Comparison of ENCODE assay signal across 15 cellular contexts in genomic region chr1:53145619-53145941, GRCh38. TPM values are rescaled to one million over a fixed set of nuclear protein-coding genes. Genes with fewer than 3 reads are reported as not detected.
A peak's percentile ranks its signal among the peaks of the same experiment; 100 is the strongest.
DNase-seq lines count a peak whose midpoint lies in the region; ATAC-seq, FAIRE-seq and TF ChIP-seq lines count a peak whose summit lies in the region.
"Had no signal": no experiment of that assay in that cellular context is flagged by ENCODE, and none has a peak within 500 bp of the region (broad histone marks: within the 10 kb centered on the region; RNA-seq: fewer than 3 reads in every experiment).

No MANE protein-coding gene starts in this region.

- no peaks in the 10 kb centered on the region for H4K20me1 ChIP-seq in HCT116 (ENCODE audit: insufficient read depth)

- H3K27ac ChIP-seq in HCT116 (ENCODE audit: low read depth, low read length) (no peak overlapping the region), body of pancreas (peak overlapping the region; percentile 88 to 97 (median 96)), mesodermal cell (ENCODE audit: low read depth, low read length, severe bottlenecking) (peak overlapping the region; percentile 88), small intestine (ENCODE audit: low read depth in 1 of 2, low read length in 1 of 2) (peak overlapping the region; percentile 96 to 97), spleen (peak overlapping the region in 3 of 8 donors; percentile 32 to 46 (median 42))

- peak overlapping the region; percentile 64 for H3K4me2 ChIP-seq in HCT116 (ENCODE audit: low read length)

- H3K4me1 ChIP-seq in HCT116 (ENCODE audit: control insufficient read depth in 1 of 2, insufficient read depth in 2 of 2, low read length in 2 of 2): peaks cover 11 to 19% of the 10 kb centered on the region in 2 experiments
- H3K4me1 ChIP-seq in body of pancreas: peaks cover 22% of the 10 kb centered on the region
- H3K4me1 ChIP-seq in mesodermal cell (ENCODE audit: control insufficient read depth, insufficient read depth, low read length, poor library complexity, severe bottlenecking): peaks cover 20% of the 10 kb centered on the region
- no peaks in the 10 kb centered on the region for H3K4me1 ChIP-seq in small intestine (ENCODE audit: control insufficient read depth in 2 of 2, insufficient read depth in 1 of 2, low read depth in 1 of 2, low read length in 1 of 2)
- H3K4me1 ChIP-seq in spleen: no peaks in the 10 kb centered on the region

- TF ChIP-seq CTCF in HCT116 (IDR thresholded peaks at IDR 0.05 in 2 of 3, conservative IDR thresholded peaks at IDR 0.05 in 1 of 3; ENCODE audit: borderline replicate concordance in 1 of 3, insufficient read depth in 1 of 3, low read depth in 2 of 3, low read length in 2 of 3) (no peak), body of pancreas (IDR thresholded peaks at IDR 0.05) (no peak), spleen (IDR thresholded peaks at IDR 0.05 in 8 of 11, conservative IDR thresholded peaks at IDR 0.05 in 3 of 11) (no peak)

- H3K79me2 ChIP-seq in HCT116 (ENCODE audit: insufficient read depth, low read length): no peaks in the 10 kb centered on the region

- no peak for TF ChIP-seq RAD21 in HCT116 (IDR thresholded peaks at IDR 0.05; ENCODE audit: low read depth)

- H3K4me3 Mint-ChIP-seq in stimulated activated effector memory CD8-positive, alpha-beta T cell treated with anti-CD3 and anti-CD28 coated beads, Interleukin-12 subunit alpha, Interleukin-12 subunit beta, amount 100 ng/mL, for 72 hours: no peak overlapping the region
- H3K4me3 Mint-ChIP-seq: activated CD4-positive, alpha-beta memory T cell treated with anti-CD3 and anti-CD28 coated beads for 36 hours; IgD-negative memory B cell; natural killer cell treated with Interleukin-12 subunit alpha and Interleukin-12 subunit beta and Interleukin-15 and Interleukin-18, amount 100 ng/mL, for 72 hours had no signal

- H3K4me1 Mint-ChIP-seq in stimulated activated effector memory CD8-positive, alpha-beta T cell treated with anti-CD3 and anti-CD28 coated beads, Interleukin-12 subunit alpha, Interleukin-12 subunit beta, amount 100 ng/mL, for 72 hours: no peaks in the 10 kb centered on the region
- H3K4me1 Mint-ChIP-seq: IgD-negative memory B cell had no signal

- WGBS in body of pancreas, 2 donors: 26 to 34% methylated on average over 5 of the region's 5 CpGs
- WGBS in mesodermal cell (ENCODE audit: insufficient coverage in 2 of 2), 2 experiments: 62 to 71% methylated on average over 4 to 5 of the region's 5 CpGs
- WGBS in small intestine, 3 donors: 12 to 37% (median 29%) methylated on average over 5 of the region's 5 CpGs
- WGBS in spleen, 5 donors: 19 to 91% (median 71%) methylated on average over 5 of the region's 5 CpGs

- no peaks in the 10 kb centered on the region for H3K9me2 ChIP-seq in HCT116 (ENCODE audit: insufficient read depth)

- H3K4me3 ChIP-seq in HCT116 (replicated peaks in 1 of 2; ENCODE audit: low read depth in 1 of 2, low read length in 2 of 2) (no peak overlapping the region), body of pancreas (no peak overlapping the region), mesodermal cell (ENCODE audit: extremely low read depth, insufficient read depth, low read length, poor library complexity, severe bottlenecking) (no peak overlapping the region), small intestine (ENCODE audit: low read depth in 1 of 2, low read length in 2 of 2) (no peak overlapping the region), spleen (no peak overlapping the region)

- H3K27me3 ChIP-seq in HCT116 (ENCODE audit: insufficient read depth, low read length): no peaks in the 10 kb centered on the region
- H3K27me3 ChIP-seq in body of pancreas: no peaks in the 10 kb centered on the region
- H3K27me3 ChIP-seq in small intestine (ENCODE audit: control insufficient read depth in 2 of 2, insufficient read depth in 2 of 2, low read length in 2 of 2): no peaks in the 10 kb centered on the region
- H3K27me3 ChIP-seq in spleen (replicated peaks in 1 of 7): peaks cover 0 to 6% (median 0%) of the 10 kb centered on the region in 7 donors

- no TSS peak for BruUV-seq in HCT116 (replicated peaks; lab: Mats Ljungman, UMichigan)

- H3K27ac Mint-ChIP-seq in stimulated activated effector memory CD8-positive, alpha-beta T cell treated with anti-CD3 and anti-CD28 coated beads, Interleukin-12 subunit alpha, Interleukin-12 subunit beta, amount 100 ng/mL, for 72 hours: no peak overlapping the region
- H3K27ac Mint-ChIP-seq: activated CD4-positive, alpha-beta memory T cell treated with anti-CD3 and anti-CD28 coated beads for 36 hours; IgD-negative memory B cell; natural killer cell treated with Interleukin-12 subunit alpha and Interleukin-12 subunit beta and Interleukin-15 and Interleukin-18, amount 100 ng/mL, for 72 hours had no signal

- TF ChIP-seq POLR2A in HCT116 (IDR thresholded peaks at IDR 0.05; ENCODE audit: borderline replicate concordance, extremely low read depth, insufficient read depth, insufficient read length) (no peak), body of pancreas (IDR thresholded peaks at IDR 0.05) (no peak), spleen (IDR thresholded peaks at IDR 0.05) (no peak)

- H3K36me3 ChIP-seq in HCT116 (ENCODE audit: control insufficient read depth in 1 of 2, insufficient read depth in 2 of 2, low read length in 2 of 2) (no peaks in the 10 kb centered on the region), body of pancreas (replicated peaks in 1 of 2; ENCODE audit: insufficient read depth in 1 of 2, low read depth in 2 of 2) (no peaks in the 10 kb centered on the region), mesodermal cell (ENCODE audit: control insufficient read depth, insufficient read depth, low read length) (no peaks in the 10 kb centered on the region), small intestine (ENCODE audit: control insufficient read depth in 2 of 2, insufficient read depth in 2 of 2, low read length in 2 of 2) (no peaks in the 10 kb centered on the region), spleen (no peaks in the 10 kb centered on the region)

- POLR2A ChIA-PET in HCT116 (lab: Charles Lee): no interaction called here

- no peak overlapping the region for H2AFZ ChIP-seq in HCT116 (ENCODE audit: low read depth, low read length, poor library complexity, severe bottlenecking)

- FAIRE-seq in small intestine (lab: Jason Lieb, UNC): no peak
- FAIRE-seq: keratinocyte had no signal

- DNase-seq in HCT116 (ENCODE audit: low read depth, low spot score) (no peak), body of pancreas (no peak), small intestine (no peak), spleen (no peak), dedifferentiated amniotic fluid mesenchymal stem cell (ENCODE audit: extremely low spot score) (no peak), NCI-H1092 (lab: John Stamatoyannopoulos, UW) (no peak)
- DNase-seq in stimulated activated effector memory CD8-positive, alpha-beta T cell treated with anti-CD3 and anti-CD28 coated beads, Interleukin-12 subunit alpha, Interleukin-12 subunit beta, amount 100 ng/mL, for 72 hours (ENCODE audit: low spot score in 2 of 2): no peak
- DNase-seq: activated CD4-positive, alpha-beta memory T cell treated with anti-CD3 and anti-CD28 coated beads for 36 hours; C1 segment of cervical spinal cord; effector CD4-positive, alpha-beta T cell; NCI-H526 treated with DMSO at 0.1 percent for 48 hours had no signal

- intact Hi-C loops in HCT116 (cut with micrococcal nuclease) (no loop called here), body of pancreas (cut with DNase I) (no loop called here), spleen (cut with DNase I; ENCODE audit: low total_unique reads) (no loop called here)

- no peaks in the 10 kb centered on the region for H3K9me3 ChIP-seq in HCT116 (ENCODE audit: control insufficient read depth in 1 of 2, insufficient read depth in 1 of 2, low read depth in 1 of 2, low read length in 2 of 2)
- H3K9me3 ChIP-seq in body of pancreas: no peaks in the 10 kb centered on the region
- no peaks in the 10 kb centered on the region for H3K9me3 ChIP-seq in mesodermal cell (ENCODE audit: control insufficient read depth, low read length)
- H3K9me3 ChIP-seq in small intestine (ENCODE audit: control insufficient read depth, low read depth): no peaks in the 10 kb centered on the region
- H3K9me3 ChIP-seq in spleen: no peaks in the 10 kb centered on the region

- RAD21 ChIA-PET in HCT116 (lab: Charles Lee; ENCODE audit: low non-redundant PET in 1 of 2, low total read pairs in 2 of 2, uncharacterized antibody in 2 of 2, unreplicated experiment in 2 of 2): no interaction called here

- no peaks in the 10 kb centered on the region for H3K9me3 Mint-ChIP-seq in stimulated activated effector memory CD8-positive, alpha-beta T cell treated with anti-CD3 and anti-CD28 coated beads, Interleukin-12 subunit alpha, Interleukin-12 subunit beta, amount 100 ng/mL, for 72 hours
- H3K9me3 Mint-ChIP-seq: activated CD4-positive, alpha-beta memory T cell treated with anti-CD3 and anti-CD28 coated beads for 36 hours; IgD-negative memory B cell; natural killer cell treated with Interleukin-12 subunit alpha and Interleukin-12 subunit beta and Interleukin-15 and Interleukin-18, amount 100 ng/mL, for 72 hours had no signal

- ATAC-seq in HCT116: no peak; the same call in 1 of the 2 replicates
- ATAC-seq in body of pancreas: no peak
- no peak for ATAC-seq in stimulated activated effector memory CD8-positive, alpha-beta T cell treated with anti-CD3 and anti-CD28 coated beads, Interleukin-12 subunit alpha, Interleukin-12 subunit beta, amount 100 ng/mL, for 72 hours
- ATAC-seq: natural killer cell treated with Interleukin-12 subunit alpha and Interleukin-12 subunit beta and Interleukin-15 and Interleukin-18, amount 100 ng/mL, for 72 hours had no signal

- H3K36me3 Mint-ChIP-seq in stimulated activated effector memory CD8-positive, alpha-beta T cell treated with anti-CD3 and anti-CD28 coated beads, Interleukin-12 subunit alpha, Interleukin-12 subunit beta, amount 100 ng/mL, for 72 hours: no peaks in the 10 kb centered on the region
- H3K36me3 Mint-ChIP-seq: activated CD4-positive, alpha-beta memory T cell treated with anti-CD3 and anti-CD28 coated beads for 36 hours; natural killer cell treated with Interleukin-12 subunit alpha and Interleukin-12 subunit beta and Interleukin-15 and Interleukin-18, amount 100 ng/mL, for 72 hours had no signal

- CTCF ChIA-PET in HCT116 (lab: Charles Lee): no interaction called here

- 0 out of 2 replicates have a peak overlapping the region, but pooled peaks have one; percentile 47 for H3K9ac ChIP-seq in HCT116 (ENCODE audit: low read length)

RNA-seq across cellular contexts. Expression of gene SLC1A7, which starts 3.1 kb away (rescaled TPM):
- not detected for total RNA-seq in HCT116 (2021; ENCODE audit: unreplicated experiment)
- polyA plus RNA-seq in HCT116 (2012): 0.03 TPM in 1 of 2 replicates, not detected in the other
- not detected for total RNA-seq in body of pancreas
- 0.11 TPM for polyA plus RNA-seq in mesodermal cell (2013, experiment 1 of 2)
- not detected for polyA plus RNA-seq in mesodermal cell (2013, experiment 2 of 2)
- 1 to 10 TPM in 2 of 3 donors, under 1 TPM in 1; 0.73 to 9.2 (median 8.6) TPM for polyA plus RNA-seq in small intestine
- under 1 TPM in 1 of 7 donors, not detected in 6; 0.10 TPM for total RNA-seq in spleen
- under 1 TPM; 0.02 to 0.19 (median 0.07) TPM for polyA plus RNA-seq in spleen
- total RNA-seq: activated CD4-positive, alpha-beta memory T cell treated with anti-CD3 and anti-CD28 coated beads for 36 hours had no signal
- polyA plus RNA-seq: IgD-negative memory B cell, keratinocyte had no signal

RNA-seq across cellular contexts. Expression of gene CPT2, which starts 51.0 kb away (rescaled TPM):
- 18.1 TPM for total RNA-seq in HCT116 (2021; ENCODE audit: unreplicated experiment)
- 9.1 and 12.6 TPM in 2 replicates for polyA plus RNA-seq in HCT116 (2012)
- 10 to 100 TPM; 14.5 to 15.6 TPM for total RNA-seq in body of pancreas
- 23.4 TPM for polyA plus RNA-seq in mesodermal cell (2013, experiment 1 of 2)
- polyA plus RNA-seq in mesodermal cell (2013, experiment 2 of 2): 18.5 TPM
- polyA plus RNA-seq in small intestine: 10 to 100 TPM; 28.1 to 35.8 (median 34.9) TPM
- 10 to 100 TPM; 14.1 to 30.9 (median 20.9) TPM for total RNA-seq in spleen
- polyA plus RNA-seq in spleen: 10 to 100 TPM in 1 of 3 donors, 1 to 10 TPM in 2; 7.1 to 11.3 (median 8.1) TPM
